ENCODE assay signal across 1 cellular context in genomic region chr12:123364532-123365140, GRCh38.
TF ChIP-seq lines count a peak whose summit lies in the region.

Gene SBNO1, minus strand, starts transcription at chr12:123364847. Its CDS starts 14,406 bp downstream, at chr12:123350441.

TF ChIP-seq in K562, 482 proteins besides CTCF, POLR2A, EP300 and RAD21 (continued from another document):
- TF ChIP-seq, protein P1, sequence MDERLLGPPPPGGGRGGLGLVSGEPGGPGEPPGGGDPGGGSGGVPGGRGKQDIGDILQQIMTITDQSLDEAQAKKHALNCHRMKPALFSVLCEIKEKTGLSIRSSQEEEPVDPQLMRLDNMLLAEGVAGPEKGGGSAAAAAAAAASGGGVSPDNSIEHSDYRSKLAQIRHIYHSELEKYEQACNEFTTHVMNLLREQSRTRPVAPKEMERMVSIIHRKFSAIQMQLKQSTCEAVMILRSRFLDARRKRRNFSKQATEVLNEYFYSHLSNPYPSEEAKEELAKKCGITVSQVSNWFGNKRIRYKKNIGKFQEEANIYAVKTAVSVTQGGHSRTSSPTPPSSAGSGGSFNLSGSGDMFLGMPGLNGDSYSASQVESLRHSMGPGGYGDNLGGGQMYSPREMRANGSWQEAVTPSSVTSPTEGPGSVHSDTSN (CRISPR knock-in tag; IDR thresholded peaks at IDR 0.05; ENCODE audit: low read depth), result no peak
- TF ChIP-seq, protein P1 (tag; conservative IDR thresholded peaks at IDR 0.05; ENCODE audit: low read depth), result no peak
- TF ChIP-seq POLR2G (IDR thresholded peaks at IDR 0.05; ENCODE audit: low read depth, low read length) (peak; percentile 77), FOXP1 (CRISPR knock-in tag; IDR thresholded peaks at IDR 0.05) (no peak), TRIM24 (IDR thresholded peaks at IDR 0.05) (no peak), HMGN3 (IDR thresholded peaks at IDR 0.05; ENCODE audit: borderline replicate concordance, extremely low read depth, insufficient read length, low read depth, low read length) (peak; percentile 43), FOXK1 (CRISPR knock-in tag; IDR thresholded peaks at IDR 0.05; ENCODE audit: borderline replicate concordance) (no peak), ZBTB33 (CRISPR knock-in tag; IDR thresholded peaks at IDR 0.05) (no peak), USF2 (CRISPR knock-in tag; IDR thresholded peaks at IDR 0.05) (peak; percentile 87), SMAD1 (IDR thresholded peaks at IDR 0.05; ENCODE audit: low read depth, low read length, partially characterized antibody) (peak; percentile 53), NUFIP1 (IDR thresholded peaks at IDR 0.05; ENCODE audit: partially characterized antibody) (no peak), TEAD4 (IDR thresholded peaks at IDR 0.05; ENCODE audit: low read length) (no peak), TEAD4 (CRISPR knock-in tag; IDR thresholded peaks at IDR 0.05; ENCODE audit: borderline replicate concordance) (no peak), ZNF431 (CRISPR knock-in tag; IDR thresholded peaks at IDR 0.05) (no peak), STAT5B (CRISPR knock-in tag; IDR thresholded peaks at IDR 0.05) (no peak)
- TF ChIP-seq, protein P2, sequence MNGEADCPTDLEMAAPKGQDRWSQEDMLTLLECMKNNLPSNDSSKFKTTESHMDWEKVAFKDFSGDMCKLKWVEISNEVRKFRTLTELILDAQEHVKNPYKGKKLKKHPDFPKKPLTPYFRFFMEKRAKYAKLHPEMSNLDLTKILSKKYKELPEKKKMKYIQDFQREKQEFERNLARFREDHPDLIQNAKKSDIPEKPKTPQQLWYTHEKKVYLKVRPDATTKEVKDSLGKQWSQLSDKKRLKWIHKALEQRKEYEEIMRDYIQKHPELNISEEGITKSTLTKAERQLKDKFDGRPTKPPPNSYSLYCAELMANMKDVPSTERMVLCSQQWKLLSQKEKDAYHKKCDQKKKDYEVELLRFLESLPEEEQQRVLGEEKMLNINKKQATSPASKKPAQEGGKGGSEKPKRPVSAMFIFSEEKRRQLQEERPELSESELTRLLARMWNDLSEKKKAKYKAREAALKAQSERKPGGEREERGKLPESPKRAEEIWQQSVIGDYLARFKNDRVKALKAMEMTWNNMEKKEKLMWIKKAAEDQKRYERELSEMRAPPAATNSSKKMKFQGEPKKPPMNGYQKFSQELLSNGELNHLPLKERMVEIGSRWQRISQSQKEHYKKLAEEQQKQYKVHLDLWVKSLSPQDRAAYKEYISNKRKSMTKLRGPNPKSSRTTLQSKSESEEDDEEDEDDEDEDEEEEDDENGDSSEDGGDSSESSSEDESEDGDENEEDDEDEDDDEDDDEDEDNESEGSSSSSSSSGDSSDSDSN (IDR thresholded peaks at IDR 0.05; ENCODE audit: borderline replicate concordance in 1 of 2, low read depth in 2 of 2, low read length in 2 of 2), result peak; percentile 25 to 64; a peak in 1 of 4 replicates
